In the genomic region with DNA sequence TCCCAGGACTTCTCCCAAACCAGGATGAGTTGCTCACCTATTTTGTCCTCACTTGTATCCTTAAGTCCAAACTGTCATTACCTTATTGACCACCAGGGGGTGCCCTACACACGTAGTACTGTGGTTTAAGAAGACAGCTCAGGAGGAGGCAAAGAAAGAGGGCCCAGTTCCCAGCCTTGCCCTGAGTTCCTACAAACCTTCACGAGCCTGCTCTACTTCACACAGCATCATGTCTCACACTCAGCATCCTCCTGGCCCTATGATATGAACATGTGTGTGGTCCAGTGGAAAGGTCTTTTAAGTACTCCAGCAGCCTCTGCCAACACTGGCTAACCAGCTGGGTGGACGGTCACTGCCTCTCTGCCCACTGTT, we compare ENCODE assay signal across 1 cellular context.
TF ChIP-seq lines count a peak whose summit lies in the region.

No MANE protein-coding gene starts in this region.

TF ChIP-seq in SK-N-SH, 30 proteins besides CTCF, POLR2A, EP300 and RAD21 (continued from another document):
- TF ChIP-seq GABPA (IDR thresholded peaks at IDR 0.05; ENCODE audit: low read depth) (no peak), TAF1 (IDR thresholded peaks at IDR 0.05; ENCODE audit: borderline replicate concordance, low read depth, low read length) (no peak), SIN3A (IDR thresholded peaks at IDR 0.05; ENCODE audit: borderline replicate concordance, low read depth, low read length) (peak; percentile 26; the same call in 1 of the 2 replicates), YY1 (IDR thresholded peaks at IDR 0.05; ENCODE audit: low read depth) (no peak), SMC3 (IDR thresholded peaks at IDR 0.05; ENCODE audit: low read depth, low read length) (peak; percentile 45), GATA2 (CRISPR knock-in tag; IDR thresholded peaks at IDR 0.05) (no peak), CHD2 (IDR thresholded peaks at IDR 0.05; ENCODE audit: low read length, partially characterized antibody) (peak; percentile 12), NRF1 (IDR thresholded peaks at IDR 0.05; ENCODE audit: low read depth, low read length) (no peak)
- TF ChIP-seq, protein P1, sequence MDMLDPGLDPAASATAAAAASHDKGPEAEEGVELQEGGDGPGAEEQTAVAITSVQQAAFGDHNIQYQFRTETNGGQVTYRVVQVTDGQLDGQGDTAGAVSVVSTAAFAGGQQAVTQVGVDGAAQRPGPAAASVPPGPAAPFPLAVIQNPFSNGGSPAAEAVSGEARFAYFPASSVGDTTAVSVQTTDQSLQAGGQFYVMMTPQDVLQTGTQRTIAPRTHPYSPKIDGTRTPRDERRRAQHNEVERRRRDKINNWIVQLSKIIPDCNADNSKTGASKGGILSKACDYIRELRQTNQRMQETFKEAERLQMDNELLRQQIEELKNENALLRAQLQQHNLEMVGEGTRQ (IDR thresholded peaks at IDR 0.05; ENCODE audit: borderline replicate concordance, low read depth, low read length), result no peak
- TF ChIP-seq, protein P2, sequence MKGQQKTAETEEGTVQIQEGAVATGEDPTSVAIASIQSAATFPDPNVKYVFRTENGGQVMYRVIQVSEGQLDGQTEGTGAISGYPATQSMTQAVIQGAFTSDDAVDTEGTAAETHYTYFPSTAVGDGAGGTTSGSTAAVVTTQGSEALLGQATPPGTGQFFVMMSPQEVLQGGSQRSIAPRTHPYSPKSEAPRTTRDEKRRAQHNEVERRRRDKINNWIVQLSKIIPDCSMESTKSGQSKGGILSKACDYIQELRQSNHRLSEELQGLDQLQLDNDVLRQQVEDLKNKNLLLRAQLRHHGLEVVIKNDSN (IDR thresholded peaks at IDR 0.05; ENCODE audit: borderline replicate concordance, low read depth), result no peak
